ENCODE assay signal across 9 cellular contexts in genomic region chr1:156623946-156624813, GRCh38. TPM values are rescaled to one million over a fixed set of nuclear protein-coding genes. Genes with fewer than 3 reads are reported as not detected.
DNase-seq lines count a peak whose midpoint lies in the region; FAIRE-seq and TF ChIP-seq lines count a peak whose summit lies in the region.
"Had no signal": no experiment of that assay in that cellular context is flagged by ENCODE, and none has a peak within 500 bp of the region (broad histone marks: within the 10 kb centered on the region; RNA-seq: fewer than 3 reads in every experiment).

No MANE protein-coding gene starts in this region.

- no peaks in the 10 kb centered on the region for H3K9me3 Mint-ChIP-seq in astrocyte (ENCODE audit: unreplicated experiment)

- CTCF ChIA-PET in AG04449 (lab: Yijun Ruan, JAX): interaction anchor here (0.8 to 13.0 kb wide), 29 partner anchors 7 to 243 kb away, joined by 3 to 409 read pairs (median 6); partner anchors contain the start of genes BCAN, CRABP2, HAPLN2 and NAXE

- no peaks in the 10 kb centered on the region for H3K36me3 Mint-ChIP-seq in astrocyte (ENCODE audit: low read depth, unreplicated experiment)

- no peak overlapping the region for H3K27ac Mint-ChIP-seq in astrocyte (ENCODE audit: unreplicated experiment)

- H3K9me3 ChIP-seq in astrocyte (ENCODE audit: insufficient read depth, low read depth, low read length) (no peaks in the 10 kb centered on the region), iPS-15b (ENCODE audit: control insufficient read depth, insufficient read depth, low read length) (no peaks in the 10 kb centered on the region), skeletal muscle satellite cell (replicated peaks; ENCODE audit: low read length) (no peaks in the 10 kb centered on the region)

- H3K4me1 ChIP-seq in astrocyte (ENCODE audit: insufficient read depth, low read length): peaks cover 6% of the 10 kb centered on the region
- H3K4me1 ChIP-seq in iPS-15b (ENCODE audit: control insufficient read depth, insufficient read depth, low read length): no peaks in the 10 kb centered on the region
- peaks cover 18% of the 10 kb centered on the region for H3K4me1 ChIP-seq in skeletal muscle satellite cell (ENCODE audit: control insufficient read depth, insufficient read depth, low read length)

- peak overlapping the region; percentile 82 for H2AFZ ChIP-seq in astrocyte (ENCODE audit: low read depth, low read length)

- H4K20me1 ChIP-seq in astrocyte (ENCODE audit: insufficient read depth, low read length): no peaks in the 10 kb centered on the region

- no peak for FAIRE-seq in astrocyte (lab: Jason Lieb, UNC)
- FAIRE-seq: islet of Langerhans had no signal

- no peak overlapping the region for H3K27ac ChIP-seq in astrocyte (ENCODE audit: low read depth, low read length)

- no peak overlapping the region for H3K9ac ChIP-seq in astrocyte (ENCODE audit: low read length)
- H3K9ac ChIP-seq in iPS-15b (ENCODE audit: low read depth, low read length): no peak overlapping the region
- H3K9ac ChIP-seq in skeletal muscle satellite cell (ENCODE audit: low read depth, low read length): no peak overlapping the region

- H3K36me3 ChIP-seq in astrocyte (ENCODE audit: insufficient read depth, low read length) (no peaks in the 10 kb centered on the region), iPS-15b (ENCODE audit: control insufficient read depth, insufficient read depth, low read length) (no peaks in the 10 kb centered on the region), skeletal muscle satellite cell (ENCODE audit: insufficient read depth, low read length) (no peaks in the 10 kb centered on the region)

- H3K79me2 ChIP-seq in astrocyte (ENCODE audit: insufficient read depth, low read length): no peaks in the 10 kb centered on the region

- peak; percentile 57 for TF ChIP-seq CTCF in AG04449 (IDR thresholded peaks at IDR 0.05; ENCODE audit: insufficient read depth, low read length, missing control alignments)
- peak; percentile 58 for TF ChIP-seq CTCF in GM13977 (IDR thresholded peaks at IDR 0.05; ENCODE audit: extremely low read depth, insufficient read depth, missing control alignments)
- no peak for TF ChIP-seq CTCF in astrocyte (IDR thresholded peaks at IDR 0.05; ENCODE audit: insufficient read depth, low read depth, low read length)

- DNase-seq in AG04449 (ENCODE audit: low read depth, low spot score) (no peak), GM13977 (ENCODE audit: low spot score) (peak; percentile 61), OCI-M1 (lab: John Stamatoyannopoulos, UW) (peak; percentile 43), astrocyte (ENCODE audit: low read depth) (no peak), GDM1 (lab: John Stamatoyannopoulos, UW) (no peak)
- DNase-seq in effector CD8-positive, alpha-beta T cell (lab: John Stamatoyannopoulos, UW): no peak

- in situ Hi-C loops in GM13977 (cut with MboI; ENCODE audit: low pct_unique_long_range_greater_than_20kb, low sequenced_read_pairs, unreplicated experiment): no loop called here

- POLR2A ChIA-PET in AG04449 (lab: Yijun Ruan, JAX): interaction anchor here (0.7 kb wide), 1 partner anchor 152 kb away, joined by 3 read pairs; no protein-coding TSS in a partner anchor

- H3K27me3 Mint-ChIP-seq in astrocyte (ENCODE audit: low read depth, unreplicated experiment): peaks cover 61% of the 10 kb centered on the region

- H3K4me2 ChIP-seq in astrocyte (ENCODE audit: low read length) (peak overlapping the region; percentile 82), skeletal muscle satellite cell (ENCODE audit: low read length) (peak overlapping the region; percentile 87)

- H3K4me3 Mint-ChIP-seq in astrocyte (ENCODE audit: unreplicated experiment): no peak overlapping the region

- H3K4me1 Mint-ChIP-seq in astrocyte (ENCODE audit: low read depth, unreplicated experiment): peaks cover 3% of the 10 kb centered on the region

- H3K4me3 ChIP-seq in AG04449 (ENCODE audit: low read depth, low read length) (peak overlapping the region; percentile 38), astrocyte (ENCODE audit: insufficient read depth, low read depth, low read length) (no peak overlapping the region), iPS-15b (ENCODE audit: low read depth, low read length) (peak overlapping the region; percentile 62), skeletal muscle satellite cell (ENCODE audit: low read length) (peak overlapping the region; percentile 64)

- H3K27me3 ChIP-seq in astrocyte (ENCODE audit: insufficient read depth, low read length) (peaks cover 57% of the 10 kb centered on the region), iPS-15b (ENCODE audit: control insufficient read depth, insufficient read depth, low read length) (peaks cover 73% of the 10 kb centered on the region), skeletal muscle satellite cell (ENCODE audit: control insufficient read depth, insufficient read depth, low read length) (peaks cover 71% of the 10 kb centered on the region)

RNA-seq across cellular contexts. Expression of gene HAPLN2, which starts 5.0 kb away (rescaled TPM):
- total RNA-seq in astrocyte: not detected in 2 replicates
- 0.25 and 0.44 TPM in 2 replicates for total RNA-seq in skeletal muscle satellite cell (2012; rRNA removed)

RNA-seq across cellular contexts. Expression of gene BCAN, which starts 17.7 kb away (rescaled TPM):
- 0.29 and 0.41 TPM in 2 replicates for total RNA-seq in astrocyte
- total RNA-seq in skeletal muscle satellite cell (2012; rRNA removed): not detected in 2 replicates

RNA-seq across cellular contexts. Expression of gene GPATCH4, which starts 22.9 kb away (rescaled TPM):
- total RNA-seq in astrocyte: 20.6 and 22.8 TPM in 2 replicates
- 20.0 and 25.6 TPM in 2 replicates for total RNA-seq in skeletal muscle satellite cell (2012; rRNA removed)

RNA-seq across cellular contexts. Expression of gene NAXE, which starts 32.6 kb away (rescaled TPM):
- 48.5 and 51.1 TPM in 2 replicates for total RNA-seq in astrocyte
- 81.9 and 87.4 TPM in 2 replicates for total RNA-seq in skeletal muscle satellite cell (2012; rRNA removed)

RNA-seq across cellular contexts. Expression of gene TTC24, which starts 44.7 kb away (rescaled TPM):
- not detected in 2 replicates for total RNA-seq in astrocyte
- total RNA-seq in skeletal muscle satellite cell (2012; rRNA removed): under 0.01 and 0.22 TPM in 2 replicates

Comparison
In these comparisons a context has a peak if more than half of its experiments do, and no peak if none do; other contexts are left out.
1. DNase-seq: peak in GM13977 (single experiment) and OCI-M1 (single experiment); none in AG04449 (single experiment), astrocyte (single experiment), effector CD8-positive, alpha-beta T cell (single experiment) and GDM1 (single experiment).